ENCODE assay signal across 1 cellular context in genomic region chr6:25005010-25005409, GRCh38.
TF ChIP-seq lines count a peak whose summit lies in the region.

No MANE protein-coding gene starts in this region.

TF ChIP-seq in neural cell, 6 proteins besides CTCF, POLR2A, EP300 and RAD21:
- TF ChIP-seq TAF1 (IDR thresholded peaks at IDR 0.05; ENCODE audit: low read depth), result no peak
- no peak for TF ChIP-seq POLR2AphosphoS5 (IDR thresholded peaks at IDR 0.05)
- no peak for TF ChIP-seq EZH2 (IDR thresholded peaks at IDR 0.05; ENCODE audit: borderline replicate concordance, insufficient read depth, low read length, poor library complexity, severe bottlenecking)
- TF ChIP-seq SMC3 (conservative IDR thresholded peaks at IDR 0.05; ENCODE audit: poor library complexity), result no peak
- no peak for TF ChIP-seq REST (IDR thresholded peaks at IDR 0.05; ENCODE audit: borderline replicate concordance)
- no peak for TF ChIP-seq MXI1 (conservative IDR thresholded peaks at IDR 0.05; ENCODE audit: poor library complexity, severe bottlenecking)
